In genomic region chr1:184691719-184692324, GRCh38 we compare ENCODE assay signal across 8 cellular contexts.
DNase-seq lines count a peak whose midpoint lies in the region; ATAC-seq, FAIRE-seq and TF ChIP-seq lines count a peak whose summit lies in the region.

No MANE protein-coding gene starts in this region.

- H3K27me3 Mint-ChIP-seq in glutamatergic neuron (ENCODE audit: unreplicated experiment) = no peaks in the 10 kb centered on the region

- FAIRE-seq in TTC549 (lab: Jason Lieb, UNC) = peak; percentile 98

- H3K9ac ChIP-seq in skeletal muscle satellite cell (ENCODE audit: low read depth, low read length) = peak overlapping the region; percentile 16

- H3K27ac Mint-ChIP-seq in glutamatergic neuron (ENCODE audit: unreplicated experiment) = no peak overlapping the region

- no peaks in the 10 kb centered on the region for H3K9me3 Mint-ChIP-seq in glutamatergic neuron (ENCODE audit: unreplicated experiment)

- no peaks in the 10 kb centered on the region for H3K27me3 ChIP-seq in skeletal muscle satellite cell (ENCODE audit: control insufficient read depth, insufficient read depth, low read length)

- peaks cover 6% of the 10 kb centered on the region for H3K4me1 ChIP-seq in skeletal muscle satellite cell (ENCODE audit: control insufficient read depth, insufficient read depth, low read length)

- H3K4me2 ChIP-seq in skeletal muscle satellite cell (ENCODE audit: low read length) = no peak overlapping the region

- no peak for ATAC-seq in activated CD4-positive, CD25-positive, alpha-beta regulatory T cell treated with anti-CD3 and anti-CD28 coated beads, Interleukin-2, amount 50 U/mL, for 24 hours
- no peak for ATAC-seq in GM21723 (IDR thresholded peaks at IDR 0.05; ENCODE audit: unreplicated experiment)

- peak; percentile 64 for TF ChIP-seq CTCF in glutamatergic neuron (IDR thresholded peaks at IDR 0.05; ENCODE audit: partially characterized antibody, unreplicated experiment)

- no peaks in the 10 kb centered on the region for H3K9me3 ChIP-seq in skeletal muscle satellite cell (replicated peaks; ENCODE audit: low read length)

- H3K36me3 ChIP-seq in skeletal muscle satellite cell (ENCODE audit: insufficient read depth, low read length) = peaks cover 30% of the 10 kb centered on the region

- peaks cover 2% of the 10 kb centered on the region for H3K4me1 Mint-ChIP-seq in glutamatergic neuron (ENCODE audit: low read depth, unreplicated experiment)

- H3K4me3 Mint-ChIP-seq in glutamatergic neuron (ENCODE audit: unreplicated experiment) = no peak overlapping the region

- DNase-seq in DMS114 treated with DMSO at 0.1 percent for 48 hours (lab: John Stamatoyannopoulos, UW; ENCODE audit: unreplicated experiment) (peak; percentile 71), KG1 (lab: John Stamatoyannopoulos, UW) (peak; percentile 8), glutamatergic neuron (no peak)
- no peak for DNase-seq in effector CD4-positive, alpha-beta T cell

- no peaks in the 10 kb centered on the region for H3K36me3 Mint-ChIP-seq in glutamatergic neuron (ENCODE audit: unreplicated experiment)

- H3K4me3 ChIP-seq in skeletal muscle satellite cell (ENCODE audit: low read length) = no peak overlapping the region

Comparison
In these comparisons a context has a peak if more than half of its experiments do, and no peak if none do; other contexts are left out.
1. DNase-seq: peak in DMS114 treated with DMSO at 0.1 percent for 48 hours (single experiment) and KG1 (single experiment); none in glutamatergic neuron (single experiment) and effector CD4-positive, alpha-beta T cell (single experiment).